Comparison of ENCODE assay signal across 8 cellular contexts in genomic region chr2:160061533-160062282, GRCh38. TPM values are rescaled to one million over a fixed set of nuclear protein-coding genes. Genes with fewer than 3 reads are reported as not detected.
DNase-seq lines count a peak whose midpoint lies in the region; ATAC-seq and TF ChIP-seq lines count a peak whose summit lies in the region.

No MANE protein-coding gene starts in this region.

- H3K4me1 Mint-ChIP-seq in immature natural killer cell, result peaks cover 0 to 2% of the 10 kb centered on the region in 2 donors

- H2AFZ ChIP-seq in smooth muscle cell (ENCODE audit: low read depth), result peak overlapping the region; percentile 83

- H4K20me1 ChIP-seq in smooth muscle cell (ENCODE audit: low read depth), result no peaks in the 10 kb centered on the region

- no peaks in the 10 kb centered on the region for H3F3A ChIP-seq in smooth muscle cell (ENCODE audit: low read depth)

- H3K4me3 ChIP-seq in H7 (ENCODE audit: insufficient read depth, low read depth, low read length) (peak overlapping the region; percentile 62), astrocyte of the spinal cord (ENCODE audit: low read depth, low read length) (peak overlapping the region; percentile 61), iPS-20b (ENCODE audit: low read length) (peak overlapping the region; percentile 82; the same call in 1 of the 2 replicates), smooth muscle cell (peak overlapping the region; percentile 89)

- WGBS in smooth muscle cell (ENCODE audit: low lambda C conversion rate), result 45% methylated on average over 36 of the region's 45 CpGs

- H3K9me3 ChIP-seq in iPS-20b (ENCODE audit: insufficient read depth, low read depth, low read length) (peaks cover 4% of the 10 kb centered on the region; the same call in 1 of the 2 replicates), smooth muscle cell (replicated peaks; ENCODE audit: low read depth) (no peaks in the 10 kb centered on the region)

- peak overlapping the region; percentile 90 for H3K4me2 ChIP-seq in smooth muscle cell

- H3K36me3 Mint-ChIP-seq in immature natural killer cell, result no peaks in the 10 kb centered on the region

- H3K4me1 ChIP-seq in iPS-20b (ENCODE audit: insufficient read depth, low read length) (peaks cover 8% of the 10 kb centered on the region), smooth muscle cell (ENCODE audit: low read depth) (no peaks in the 10 kb centered on the region)

- H3K9ac ChIP-seq in iPS-20b (ENCODE audit: low read depth, low read length) (peak overlapping the region; percentile 37; the same call in 1 of the 2 replicates), smooth muscle cell (ENCODE audit: low read depth) (peak overlapping the region; percentile 41)

- DNase-seq in H7, result no peak
- no peak for DNase-seq in astrocyte of the spinal cord (ENCODE audit: low read depth, low spot score)
- no peak for DNase-seq in smooth muscle cell (lab: John Stamatoyannopoulos, UW; ENCODE audit: unreplicated experiment)
- no peak for DNase-seq in immature natural killer cell
- DNase-seq in NCI-H1105 (lab: John Stamatoyannopoulos, UW), result no peak

- H3K27me3 ChIP-seq in H7 (ENCODE audit: control insufficient read depth, insufficient read depth, low read length) (peaks cover 12% of the 10 kb centered on the region), iPS-20b (ENCODE audit: insufficient read depth, low read length) (peaks cover 48% of the 10 kb centered on the region), smooth muscle cell (ENCODE audit: low read depth) (no peaks in the 10 kb centered on the region)

- H3K9me3 Mint-ChIP-seq in immature natural killer cell, result peaks cover 0 to 1% (median 0%) of the 10 kb centered on the region in 6 donors

- H3K27ac Mint-ChIP-seq in immature natural killer cell, result no peak overlapping the region

- H3K27ac ChIP-seq in iPS-20b (ENCODE audit: low read length) (no peak overlapping the region), smooth muscle cell (ENCODE audit: low read depth) (no peak overlapping the region)

- H3K36me3 ChIP-seq in H7 (replicated peaks; ENCODE audit: control insufficient read depth, insufficient read depth, low read length), result no peaks in the 10 kb centered on the region
- H3K36me3 ChIP-seq in iPS-20b (ENCODE audit: insufficient read depth, low read depth, low read length), result no peaks in the 10 kb centered on the region
- no peaks in the 10 kb centered on the region for H3K36me3 ChIP-seq in smooth muscle cell (ENCODE audit: low read depth)

- TF ChIP-seq CTCF in astrocyte of the spinal cord (IDR thresholded peaks at IDR 0.05; ENCODE audit: low read depth, low read length) (no peak), smooth muscle cell (IDR thresholded peaks at IDR 0.05; ENCODE audit: borderline replicate concordance, insufficient read depth, poor library complexity, severe bottlenecking) (no peak)

- H3K79me2 ChIP-seq in smooth muscle cell (ENCODE audit: low read depth), result peaks cover 3% of the 10 kb centered on the region

- peak overlapping the region in 1 of 5 donors; percentile 22 for H3K4me3 Mint-ChIP-seq in immature natural killer cell

- ATAC-seq in HG02571 (IDR thresholded peaks at IDR 0.05; ENCODE audit: unreplicated experiment), result no peak
- no peak for ATAC-seq in HG03442 (IDR thresholded peaks at IDR 0.05; ENCODE audit: unreplicated experiment)

- in situ Hi-C loops in astrocyte of the spinal cord (cut with HindIII; ENCODE audit: low sequenced_read_pairs), result no loop called here

- H3K27me3 Mint-ChIP-seq in immature natural killer cell (ENCODE audit: low read depth in 3 of 3), result peaks cover 10 to 27% (median 20%) of the 10 kb centered on the region in 3 donors

RNA-seq across cellular contexts. Expression of gene PLA2R1, which starts 0.7 kb away (rescaled TPM):
- 0.48 and 0.89 TPM in 2 replicates for total RNA-seq in H7 (2014; rRNA removed; shearing (Covaris generic))
- total RNA-seq in smooth muscle cell, result 7.3 and 10.1 TPM in 2 replicates
- polyA plus RNA-seq in smooth muscle cell, result 4.7 and 4.8 TPM in 2 replicates
- polyA plus RNA-seq in immature natural killer cell, result not detected
